In the genomic region with DNA sequence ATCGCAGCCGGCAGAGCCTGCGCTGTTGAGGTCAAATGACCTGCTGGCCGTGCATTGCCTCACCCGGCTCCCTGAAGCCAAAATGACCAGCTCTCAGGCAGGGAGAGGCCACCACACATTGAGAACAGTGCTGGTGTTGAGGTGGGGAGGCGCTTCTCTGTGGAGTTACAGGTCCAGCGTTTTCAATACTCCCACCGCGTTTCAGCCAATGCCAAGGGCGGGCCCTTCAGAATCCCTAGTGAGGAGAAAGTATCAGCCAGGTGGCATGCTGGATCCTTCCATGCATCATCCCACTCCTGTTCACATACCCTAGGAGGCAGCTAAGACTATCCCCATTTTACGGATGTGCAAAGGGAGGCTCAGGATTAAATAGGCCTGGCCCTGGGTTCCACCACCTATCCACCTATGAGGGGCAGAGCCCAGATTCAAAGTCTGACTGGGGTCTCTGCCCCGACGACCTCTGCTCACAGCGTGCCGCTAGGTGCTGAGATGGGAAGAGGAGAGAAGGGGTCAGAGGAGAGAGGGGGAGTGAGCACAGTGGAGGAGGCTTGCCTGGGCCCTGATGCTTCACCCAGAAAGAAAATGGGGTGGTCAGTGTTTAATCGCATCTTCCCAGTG, we compare ENCODE assay signal across 10 cellular contexts.
DNase-seq lines count a peak whose midpoint lies in the region; ATAC-seq, FAIRE-seq and TF ChIP-seq lines count a peak whose summit lies in the region.
"Had no signal": no experiment of that assay in that cellular context is flagged by ENCODE, and none has a peak within 500 bp of the region (broad histone marks: within the 10 kb centered on the region; RNA-seq: fewer than 3 reads in every experiment).

No MANE protein-coding gene starts in this region.

- H3K27me3 Mint-ChIP-seq in MCF 10A (ENCODE audit: insufficient read depth, unreplicated experiment) (no peaks in the 10 kb centered on the region), memory B cell (peaks cover 18% of the 10 kb centered on the region)
- H3K27me3 Mint-ChIP-seq in activated T-helper 2 cell treated with anti-CD3 and anti-CD28 coated beads, Interferon-gamma antibody, Interleukin-2, Interleukin-4, amounts not matched to agents 10 μg/mL and 5 μg/mL and 100 μg/mL, durations not matched to agents 14 hours and 24 hours and 36 hours (ENCODE audit: low read depth): no peaks in the 10 kb centered on the region

- no peak overlapping the region for H3K27ac Mint-ChIP-seq in MCF 10A (ENCODE audit: low read depth, unreplicated experiment)
- peak overlapping the region; percentile 99 for H3K27ac Mint-ChIP-seq in activated T-helper 2 cell treated with anti-CD3 and anti-CD28 coated beads, Interferon-gamma antibody, Interleukin-2, Interleukin-4, amounts not matched to agents 10 μg/mL and 5 μg/mL and 100 μg/mL, durations not matched to agents 14 hours and 24 hours and 36 hours
- peak overlapping the region; percentile 25 for H3K27ac Mint-ChIP-seq in memory B cell

- no peak for FAIRE-seq in kidney (lab: Jason Lieb, UNC)

- POLR2A ChIA-PET in MCF 10A (lab: Yijun Ruan, JAX): no interaction called here

- DNase-seq in breast epithelium (ENCODE audit: low spot score in 2 of 2) (no peak), MCF 10A (ENCODE audit: unreplicated experiment) (no peak), memory B cell (ENCODE audit: low spot score in 2 of 2) (no peak), upper lobe of left lung (no peak), kidney (no peak), SKM-1 (lab: John Stamatoyannopoulos, UW; ENCODE audit: unreplicated experiment) (no peak)
- no peak for DNase-seq in activated T-helper 2 cell treated with anti-CD3 and anti-CD28 coated beads, Interferon-gamma antibody, Interleukin-2, Interleukin-4, amounts not matched to agents 10 μg/mL and 5 μg/mL and 100 μg/mL, durations not matched to agents 14 hours and 24 hours and 36 hours (ENCODE audit: low spot score)

- TF ChIP-seq EP300 in upper lobe of left lung (IDR thresholded peaks at IDR 0.05): no peak

- CTCF ChIA-PET in MCF 10A (lab: Yijun Ruan, JAX): no interaction called here

- H3K27me3 ChIP-seq in breast epithelium (no peaks in the 10 kb centered on the region), upper lobe of left lung (no peaks in the 10 kb centered on the region)
- H3K27me3 ChIP-seq: gastrocnemius medialis had no signal

- TF ChIP-seq POLR2A in breast epithelium (IDR thresholded peaks at IDR 0.05): no peak
- no peak for TF ChIP-seq POLR2A in upper lobe of left lung (IDR thresholded peaks at IDR 0.05)

- H3K4me1 Mint-ChIP-seq in MCF 10A (ENCODE audit: insufficient read depth, unreplicated experiment) (no peaks in the 10 kb centered on the region), memory B cell (peaks cover 18% of the 10 kb centered on the region)
- H3K4me1 Mint-ChIP-seq in activated T-helper 2 cell treated with anti-CD3 and anti-CD28 coated beads, Interferon-gamma antibody, Interleukin-2, Interleukin-4, amounts not matched to agents 10 μg/mL and 5 μg/mL and 100 μg/mL, durations not matched to agents 14 hours and 24 hours and 36 hours (ENCODE audit: low read depth): peaks cover 86% of the 10 kb centered on the region

- H3K36me3 Mint-ChIP-seq in MCF 10A (ENCODE audit: insufficient read depth, unreplicated experiment): no peaks in the 10 kb centered on the region
- no peaks in the 10 kb centered on the region for H3K36me3 Mint-ChIP-seq in activated T-helper 2 cell treated with anti-CD3 and anti-CD28 coated beads, Interferon-gamma antibody, Interleukin-2, Interleukin-4, amounts not matched to agents 10 μg/mL and 5 μg/mL and 100 μg/mL, durations not matched to agents 14 hours and 24 hours and 36 hours (ENCODE audit: low read depth)
- no peaks in the 10 kb centered on the region for H3K36me3 Mint-ChIP-seq in memory B cell

- WGBS in upper lobe of left lung, 2 donors: 71 to 74% methylated on average over 9 to 16 of the region's 16 CpGs

- BruUV-seq in MCF 10A (replicated peaks; lab: Mats Ljungman, UMichigan): no TSS peak

- peaks cover 21% of the 10 kb centered on the region for H3K9me3 Mint-ChIP-seq in MCF 10A (ENCODE audit: unreplicated experiment)
- no peaks in the 10 kb centered on the region for H3K9me3 Mint-ChIP-seq in activated T-helper 2 cell treated with anti-CD3 and anti-CD28 coated beads, Interferon-gamma antibody, Interleukin-2, Interleukin-4, amounts not matched to agents 10 μg/mL and 5 μg/mL and 100 μg/mL, durations not matched to agents 14 hours and 24 hours and 36 hours
- H3K9me3 Mint-ChIP-seq in memory B cell: no peaks in the 10 kb centered on the region
- H3K9me3 Mint-ChIP-seq: naive B cell had no signal

- no peak overlapping the region for H3K9ac ChIP-seq in kidney (ENCODE audit: low read length in 2 of 2)

- H3K36me3 ChIP-seq in breast epithelium (no peaks in the 10 kb centered on the region), upper lobe of left lung (no peaks in the 10 kb centered on the region), kidney (ENCODE audit: control insufficient read depth in 1 of 2, insufficient read depth in 2 of 2, low read length in 2 of 2) (no peaks in the 10 kb centered on the region)
- H3K36me3 ChIP-seq: gastrocnemius medialis had no signal

- H3K4me3 ChIP-seq in breast epithelium: no peak overlapping the region
- no peak overlapping the region for H3K4me3 ChIP-seq in upper lobe of left lung
- no peak overlapping the region for H3K4me3 ChIP-seq in kidney (ENCODE audit: low read length in 2 of 2)
- H3K4me3 ChIP-seq: gastrocnemius medialis had no signal

- H3K4me3 Mint-ChIP-seq in MCF 10A (ENCODE audit: unreplicated experiment) (no peak overlapping the region), memory B cell (peak overlapping the region; percentile 47)
- peak overlapping the region; percentile 39 for H3K4me3 Mint-ChIP-seq in activated T-helper 2 cell treated with anti-CD3 and anti-CD28 coated beads, Interferon-gamma antibody, Interleukin-2, Interleukin-4, amounts not matched to agents 10 μg/mL and 5 μg/mL and 100 μg/mL, durations not matched to agents 14 hours and 24 hours and 36 hours (ENCODE audit: low read depth)

- intact Hi-C loops in breast epithelium (cut with DNase I; ENCODE audit: low total_unique reads): no loop called here
- intact Hi-C loops in MCF 10A (cut with micrococcal nuclease): no loop called here
- intact Hi-C loops in activated T-helper 2 cell treated with anti-CD3 and anti-CD28 coated beads, Interferon-gamma antibody, Interleukin-2, Interleukin-4, amounts not matched to agents 10 μg/mL and 5 μg/mL and 100 μg/mL, durations not matched to agents 14 hours and 24 hours and 36 hours (cut with micrococcal nuclease): loop anchor here (2.0 to 10.0 kb wide), 8 partner anchors 207 to 1339 kb away; no protein-coding TSS in a partner anchor
- intact Hi-C loops in kidney (cut with DNase I): no loop called here

- H3K27ac ChIP-seq in breast epithelium (peak overlapping the region; percentile 17 to 55), upper lobe of left lung (peak overlapping the region; percentile 72 to 85 (median 79)), kidney (ENCODE audit: low read depth in 2 of 2, low read length in 2 of 2) (no peak overlapping the region)

- no peaks in the 10 kb centered on the region for H3K9me3 ChIP-seq in breast epithelium
- H3K9me3 ChIP-seq in upper lobe of left lung: no peaks in the 10 kb centered on the region
- H3K9me3 ChIP-seq in kidney (ENCODE audit: control insufficient read depth in 1 of 2, low read length in 2 of 2): no peaks in the 10 kb centered on the region
- H3K9me3 ChIP-seq: gastrocnemius medialis had no signal

- TF ChIP-seq CTCF in breast epithelium (IDR thresholded peaks at IDR 0.05) (no peak), MCF 10A (IDR thresholded peaks at IDR 0.05; ENCODE audit: unreplicated experiment) (no peak), upper lobe of left lung (IDR thresholded peaks at IDR 0.05) (no peak), kidney (IDR thresholded peaks at IDR 0.05; ENCODE audit: borderline replicate concordance, extremely low read depth, insufficient read depth) (no peak)

- ATAC-seq in memory B cell (ENCODE audit: low read depth) (no peak), upper lobe of left lung (ENCODE audit: low FRiP score in 2 of 2) (peak; percentile 3 to 16), HG02973 (IDR thresholded peaks at IDR 0.05; ENCODE audit: unreplicated experiment) (no peak)

- H3K4me1 ChIP-seq in breast epithelium: peaks cover 0 to 11% of the 10 kb centered on the region in 2 donors
- peaks cover 18 to 48% (median 37%) of the 10 kb centered on the region in 4 donors for H3K4me1 ChIP-seq in upper lobe of left lung
- H3K4me1 ChIP-seq in kidney (ENCODE audit: control insufficient read depth in 1 of 2, insufficient read depth in 1 of 2, low read depth in 1 of 2, low read length in 2 of 2): peaks cover 15 to 18% of the 10 kb centered on the region in 2 donors

Comparison
In these comparisons a context has a peak if more than half of its experiments do, and no peak if none do; other contexts are left out.
1. H3K27ac ChIP-seq: peak in breast epithelium (2 of 2) and upper lobe of left lung (4 of 4); none in kidney (0 of 2).
2. ATAC-seq: peak in upper lobe of left lung (2 of 2); none in memory B cell (single experiment) and HG02973 (single experiment).